29 cellular contexts compared by ENCODE assay signal in genomic region chr15:25529774-25530173, GRCh38.
"Had no signal": no experiment of that assay in that cellular context is flagged by ENCODE, and none has a peak within 500 bp of the region (broad histone marks: within the 10 kb centered on the region; RNA-seq: fewer than 3 reads in every experiment).

No MANE protein-coding gene starts in this region.

- FAIRE-seq: urothelium cell line had no signal

- H3K27ac Mint-ChIP-seq: stimulated activated effector memory CD8-positive, alpha-beta T cell treated with anti-CD3 and anti-CD28 coated beads, Interleukin-12 subunit alpha, Interleukin-12 subunit beta, amount 100 ng/mL, for 72 hours; stimulated activated memory B cell treated with anti-CD40 and anti-IgM and Interleukin-4, amounts not matched to agents 10 μg/mL and 1 μg/mL and 100 μg/mL, for 72 hours; stimulated activated naive B cell treated with anti-CD40 and anti-IgM and Interleukin-4, amounts not matched to agents 10 μg/mL and 1 μg/mL and 100 μg/mL, for 72 hours; stimulated activated naive CD8-positive, alpha-beta T cell treated with anti-CD3 and anti-CD28 coated beads, Interleukin-15, amount 100 ng/mL, for 72 hours; stimulated activated naive CD8-positive, alpha-beta T cell treated with anti-CD3 and anti-CD28 coated beads, Interleukin-15, Interleukin-2, amounts not matched to agents 100 ng/mL and 50 ng/mL, for 24 hours; type B pancreatic cell had no signal

- H3K36me3 ChIP-seq: stomach, suprapubic skin, thoracic aorta, thyroid gland, tibial artery, tibial nerve, transverse colon, upper lobe of left lung, upper lobe of right lung, uterus, vagina had no signal

- ATAC-seq: stimulated activated effector memory CD8-positive, alpha-beta T cell treated with anti-CD3 and anti-CD28 coated beads, Interleukin-12 subunit alpha, Interleukin-12 subunit beta, amount 100 ng/mL, for 72 hours; stimulated activated memory B cell treated with anti-CD40 and anti-IgM and Interleukin-4, amounts not matched to agents 10 μg/mL and 1 μg/mL and 100 μg/mL, for 72 hours; stimulated activated naive B cell treated with anti-CD40 and anti-IgM and Interleukin-4, amounts not matched to agents 10 μg/mL and 1 μg/mL and 100 μg/mL, for 72 hours; stimulated activated naive CD8-positive, alpha-beta T cell treated with anti-CD3 and anti-CD28 coated beads, Interleukin-15, amount 100 ng/mL, for 72 hours; stimulated activated naive CD8-positive, alpha-beta T cell treated with anti-CD3 and anti-CD28 coated beads, Interleukin-15, Interleukin-2, amounts not matched to agents 100 U/mL and 50 U/mL, for 24 hours; upper lobe of right lung had no signal

- H3K27me3 Mint-ChIP-seq: stimulated activated memory B cell treated with anti-CD40 and anti-IgM and Interleukin-4, amounts not matched to agents 10 μg/mL and 1 μg/mL and 100 μg/mL, for 72 hours; stimulated activated naive B cell treated with anti-CD40 and anti-IgM and Interleukin-4, amounts not matched to agents 10 μg/mL and 1 μg/mL and 100 μg/mL, for 72 hours; stimulated activated naive CD8-positive, alpha-beta T cell treated with anti-CD3 and anti-CD28 coated beads, Interleukin-15, amount 100 ng/mL, for 72 hours; stimulated activated naive CD8-positive, alpha-beta T cell treated with anti-CD3 and anti-CD28 coated beads, Interleukin-15, Interleukin-2, amounts not matched to agents 100 ng/mL and 50 ng/mL, for 24 hours; type B pancreatic cell had no signal

- H3K4me1 ChIP-seq: stomach, suprapubic skin, testis, thyroid gland, tibial nerve, transverse colon, upper lobe of left lung, upper lobe of right lung, uterus, vagina had no signal

- H3K27ac ChIP-seq: stomach, suprapubic skin, testis, thoracic aorta, thyroid gland, tibial artery, tibial nerve, transverse colon, upper lobe of left lung, upper lobe of right lung, uterus, vagina had no signal

- H3K9me3 Mint-ChIP-seq: type B pancreatic cell had no signal

- H3K9me3 ChIP-seq: suprapubic skin, testis, thoracic aorta, thyroid gland, upper lobe of left lung, upper lobe of right lung, uterus, vagina had no signal

- H3K27me3 ChIP-seq: stomach, suprapubic skin, testis, thyroid gland, tibial artery, tibial nerve, transverse colon, upper lobe of left lung, upper lobe of right lung, uterus, vagina had no signal

- H3K4me3 ChIP-seq: stomach, suprapubic skin, testis, thoracic aorta, thyroid gland, tibial artery, tibial nerve, transverse colon, upper lobe of left lung, upper lobe of right lung, uterus, vagina had no signal

- H3K4me1 Mint-ChIP-seq: stimulated activated effector memory CD8-positive, alpha-beta T cell treated with anti-CD3 and anti-CD28 coated beads, Interleukin-12 subunit alpha, Interleukin-12 subunit beta, amount 100 ng/mL, for 72 hours; stimulated activated memory B cell treated with anti-CD40 and anti-IgM and Interleukin-4, amounts not matched to agents 10 μg/mL and 1 μg/mL and 100 μg/mL, for 72 hours; stimulated activated naive B cell treated with anti-CD40 and anti-IgM and Interleukin-4, amounts not matched to agents 10 μg/mL and 1 μg/mL and 100 μg/mL, for 72 hours; stimulated activated naive CD8-positive, alpha-beta T cell treated with anti-CD3 and anti-CD28 coated beads, Interleukin-15, amount 100 ng/mL, for 72 hours had no signal

- H3K4me3 Mint-ChIP-seq: stimulated activated effector memory CD8-positive, alpha-beta T cell treated with anti-CD3 and anti-CD28 coated beads, Interleukin-12 subunit alpha, Interleukin-12 subunit beta, amount 100 ng/mL, for 72 hours; stimulated activated memory B cell treated with anti-CD40 and anti-IgM and Interleukin-4, amounts not matched to agents 10 μg/mL and 1 μg/mL and 100 μg/mL, for 72 hours; stimulated activated naive B cell treated with anti-CD40 and anti-IgM and Interleukin-4, amounts not matched to agents 10 μg/mL and 1 μg/mL and 100 μg/mL, for 72 hours; stimulated activated naive CD8-positive, alpha-beta T cell treated with anti-CD3 and anti-CD28 coated beads, Interleukin-15, amount 100 ng/mL, for 72 hours; stimulated activated naive CD8-positive, alpha-beta T cell treated with anti-CD3 and anti-CD28 coated beads, Interleukin-15, Interleukin-2, amounts not matched to agents 100 ng/mL and 50 ng/mL, for 24 hours; type B pancreatic cell had no signal

- H3K36me3 Mint-ChIP-seq: stimulated activated effector memory CD8-positive, alpha-beta T cell treated with anti-CD3 and anti-CD28 coated beads, Interleukin-12 subunit alpha, Interleukin-12 subunit beta, amount 100 ng/mL, for 72 hours; stimulated activated memory B cell treated with anti-CD40 and anti-IgM and Interleukin-4, amounts not matched to agents 10 μg/mL and 1 μg/mL and 100 μg/mL, for 72 hours; type B pancreatic cell had no signal

- DNase-seq: stimulated activated CD4-positive, alpha-beta T cell treated with anti-CD3 and anti-CD28 coated beads, Interleukin-2, amount 100 ng/mL, for 48 hours; stimulated activated CD4-positive, alpha-beta T cell treated with anti-CD3 and anti-CD28 coated beads, Interleukin-4, amount 100 ng/mL, for 1 hour; stimulated activated CD4-positive, alpha-beta T cell treated with anti-CD3 and anti-CD28 coated beads, Interleukin-4, amount 100 ng/mL, for 24 hours; stimulated activated CD4-positive, alpha-beta T cell treated with anti-CD3 and anti-CD28 coated beads, Interleukin-4, amount 100 ng/mL, for 4 hours; stimulated activated CD8-positive, alpha-beta memory T cell treated with anti-CD3 and anti-CD28 coated beads, Interleukin-4, amount 100 ng/mL, for 48 hours; stimulated activated naive B cell treated with anti-CD40 and anti-IgM and Interleukin-4, amounts not matched to agents 10 μg/mL and 1 μg/mL and 100 μg/mL, for 72 hours; stimulated activated naive CD4-positive, alpha-beta T cell; stimulated activated naive CD4-positive, alpha-beta T cell treated with Interleukin-2 at 50 U/mL for 16 hours; stimulated activated naive CD8-positive, alpha-beta T cell treated with anti-CD3 and anti-CD28 coated beads, Interleukin-15, amount 100 ng/mL, for 72 hours; stimulated activated naive CD8-positive, alpha-beta T cell treated with anti-CD3 and anti-CD28 coated beads, Interleukin-15, Interleukin-2, amounts not matched to agents 100 U/mL and 50 U/mL, for 24 hours; stomach; substantia nigra; testis; thyroid gland; tibial artery; transverse colon; trophoblast cell; upper lobe of left lung; upper lobe of right lung; uterus had no signal
